9 cellular contexts compared by ENCODE assay signal in the genomic region with DNA sequence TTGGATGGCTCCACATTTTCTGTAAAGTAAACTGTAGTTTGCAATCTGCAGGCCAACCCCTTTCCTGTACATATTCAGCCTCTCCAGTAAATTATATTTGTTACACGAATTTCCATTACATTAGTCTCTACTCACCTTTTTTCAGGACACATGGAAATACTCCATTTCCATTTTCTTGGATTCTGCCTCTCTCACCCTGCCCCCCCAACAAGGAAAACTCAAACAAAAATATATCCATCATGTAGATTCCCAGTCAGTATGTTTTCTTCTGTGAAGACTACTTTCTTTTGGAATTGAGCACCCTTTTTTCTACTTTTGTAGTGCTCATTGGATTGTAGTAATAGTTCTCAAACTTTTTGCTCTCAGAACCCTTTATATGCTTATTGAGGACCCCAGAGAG. TPM values are rescaled to one million over a fixed set of nuclear protein-coding genes. Genes with fewer than 3 reads are reported as not detected.
DNase-seq lines count a peak whose midpoint lies in the region; ATAC-seq and TF ChIP-seq lines count a peak whose summit lies in the region.
"Had no signal": no experiment of that assay in that cellular context is flagged by ENCODE, and none has a peak within 500 bp of the region (broad histone marks: within the 10 kb centered on the region; RNA-seq: fewer than 3 reads in every experiment).

No MANE protein-coding gene starts in this region.

- no peaks in the 10 kb centered on the region for H3K27me3 ChIP-seq in GM23338 (ENCODE audit: insufficient read depth)

- TF ChIP-seq CTCF in GM23338 (conservative IDR thresholded peaks at IDR 0.05; ENCODE audit: low read depth in 2 of 2) (no peak), fibroblast of mammary gland (conservative IDR thresholded peaks at IDR 0.05; ENCODE audit: control insufficient read depth, insufficient read depth, low read depth, low read length) (no peak), retinal pigment epithelial cell (conservative IDR thresholded peaks at IDR 0.05; ENCODE audit: low read depth, low read length) (no peak)

- peaks cover 5% of the 10 kb centered on the region; the same call in 1 of the 2 replicates for H3K4me1 ChIP-seq in GM23338 (ENCODE audit: insufficient read depth)

- intact Hi-C loops in posterior cingulate gyrus (cut with DNase I) = no loop called here

- peaks cover 73% of the 10 kb centered on the region for H3K79me2 ChIP-seq in GM23338 (replicated peaks; ENCODE audit: insufficient read depth)

- H3K27me3 Mint-ChIP-seq in GM23338 (ENCODE audit: insufficient read depth, low read depth, poor library complexity) (peaks cover 12% of the 10 kb centered on the region), T-cell (no peaks in the 10 kb centered on the region)

- no peak overlapping the region for H2AFZ ChIP-seq in GM23338

- H4K20me1 ChIP-seq in GM23338 (replicated peaks; ENCODE audit: insufficient read depth) = peaks cover 9% of the 10 kb centered on the region

- H3K27ac ChIP-seq in GM23338 (ENCODE audit: low read depth) = no peak overlapping the region

- H3K4me3 ChIP-seq in GM23338 (peak overlapping the region; percentile 67), fibroblast of mammary gland (ENCODE audit: control insufficient read depth, low read depth, low read length) (peak overlapping the region; percentile 97), retinal pigment epithelial cell (ENCODE audit: low read length) (peak overlapping the region; percentile 87)

- peak overlapping the region; percentile 84 for H3K4me2 ChIP-seq in GM23338

- DNase-seq in GM23338 (ENCODE audit: low spot score) = no peak
- no peak for DNase-seq in T-cell
- no peak for DNase-seq in fibroblast of mammary gland (ENCODE audit: low read depth)
- no peak for DNase-seq in retinal pigment epithelial cell (ENCODE audit: low read depth)
- no peak for DNase-seq in posterior cingulate gyrus
- no peak for DNase-seq in KG1 (lab: John Stamatoyannopoulos, UW)
- DNase-seq in stimulated activated CD4-positive, alpha-beta T cell treated with anti-CD3 and anti-CD28 coated beads, Interleukin-4, amount 100 ng/mL, for 24 hours = no peak
- DNase-seq: SW 1271 had no signal

- no peaks in the 10 kb centered on the region for H3K36me3 ChIP-seq in GM23338 (ENCODE audit: insufficient read depth)

- H3K27ac Mint-ChIP-seq in GM23338 (peak overlapping the region; percentile 68; the same call in 1 of the 2 replicates), T-cell (no peak overlapping the region)

- ATAC-seq in GM23338 (no peak), T-cell (replicated peaks in 1 of 4) (no peak), HG03571 (IDR thresholded peaks at IDR 0.05; ENCODE audit: unreplicated experiment) (no peak)

- H3K36me3 Mint-ChIP-seq in GM23338 (ENCODE audit: low read depth) (no peaks in the 10 kb centered on the region), T-cell (peaks cover 8% of the 10 kb centered on the region)

- POLR2A ChIA-PET in T-cell (lab: Charles Lee) = interaction anchor here in 1 of 2 donors (0.6 to 0.7 kb wide), 2 partner anchors 9 to 149 kb away, joined by 3 to 8 read pairs; no protein-coding TSS in a partner anchor

- H3K4me3 Mint-ChIP-seq in GM23338 = peak overlapping the region; percentile 95
- peak overlapping the region; percentile 71 to 96 (median 94) for H3K4me3 Mint-ChIP-seq in T-cell

- CTCF ChIA-PET in T-cell (lab: Charles Lee) = interaction anchor here in 1 of 2 donors (0.7 to 1.0 kb wide), 2 partner anchors 27 to 71 kb away, joined by 3 read pairs; no protein-coding TSS in a partner anchor

- H3K9me3 Mint-ChIP-seq in GM23338 = no peaks in the 10 kb centered on the region
- H3K9me3 Mint-ChIP-seq in T-cell = no peaks in the 10 kb centered on the region

- H3K4me1 Mint-ChIP-seq in GM23338 (peaks cover 17% of the 10 kb centered on the region), T-cell (peaks cover 61 to 65% (median 63%) of the 10 kb centered on the region in 3 donors)

- H3K9me2 ChIP-seq in GM23338 (ENCODE audit: insufficient read depth) = no peaks in the 10 kb centered on the region

- no peaks in the 10 kb centered on the region for H3F3A ChIP-seq in GM23338 (replicated peaks; ENCODE audit: low read depth)

TF ChIP-seq in GM23338, 12 proteins besides CTCF, POLR2A, EP300 and RAD21:
- TF ChIP-seq, protein P1, sequence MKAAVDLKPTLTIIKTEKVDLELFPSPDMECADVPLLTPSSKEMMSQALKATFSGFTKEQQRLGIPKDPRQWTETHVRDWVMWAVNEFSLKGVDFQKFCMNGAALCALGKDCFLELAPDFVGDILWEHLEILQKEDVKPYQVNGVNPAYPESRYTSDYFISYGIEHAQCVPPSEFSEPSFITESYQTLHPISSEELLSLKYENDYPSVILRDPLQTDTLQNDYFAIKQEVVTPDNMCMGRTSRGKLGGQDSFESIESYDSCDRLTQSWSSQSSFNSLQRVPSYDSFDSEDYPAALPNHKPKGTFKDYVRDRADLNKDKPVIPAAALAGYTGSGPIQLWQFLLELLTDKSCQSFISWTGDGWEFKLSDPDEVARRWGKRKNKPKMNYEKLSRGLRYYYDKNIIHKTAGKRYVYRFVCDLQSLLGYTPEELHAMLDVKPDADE (IDR thresholded peaks at IDR 0.05) = no peak
- no peak for TF ChIP-seq EZH2phosphoT487 (IDR thresholded peaks at IDR 0.05; ENCODE audit: unreplicated experiment)
TF ChIP-seq in GM23338: peak in this region for 0.

RNA-seq across cellular contexts. Expression of a gene that starts 2.9 kb away (rescaled TPM):
- total RNA-seq in GM23338 (2014; rRNA removed; shearing (Covaris generic)) = 13.3 and 13.7 TPM in 2 replicates
- 7.8 and 7.9 TPM in 2 replicates for polyA plus RNA-seq in GM23338 (2016; fragmentation: Nextera tagmentation; extraction: Ambion mirVana)
- total RNA-seq in T-cell = 10 to 100 TPM; 17.0 to 22.5 (median 19.6) TPM
